Comparison of ENCODE assay signal across 9 cellular contexts in genomic region chr19:33292595-33293254, GRCh38. TPM values are rescaled to one million over a fixed set of nuclear protein-coding genes. Genes with fewer than 3 reads are reported as not detected.
DNase-seq lines count a peak whose midpoint lies in the region; ATAC-seq and TF ChIP-seq lines count a peak whose summit lies in the region.
"Had no signal": no experiment of that assay in that cellular context is flagged by ENCODE, and none has a peak within 500 bp of the region (broad histone marks: within the 10 kb centered on the region; RNA-seq: fewer than 3 reads in every experiment).

No MANE protein-coding gene starts in this region.

- peaks cover 5 to 15% of the 10 kb centered on the region in 2 donors for H3K9me3 ChIP-seq in breast epithelium
- H3K9me3 ChIP-seq in mucosa of rectum (ENCODE audit: control insufficient read depth in 2 of 2, low read length in 2 of 2): no peaks in the 10 kb centered on the region

- TF ChIP-seq CTCF in AG10803 (conservative IDR thresholded peaks at IDR 0.05; ENCODE audit: low read length) (no peak), HL-60 (IDR thresholded peaks at IDR 0.05; ENCODE audit: insufficient read depth, low read length) (no peak), breast epithelium (IDR thresholded peaks at IDR 0.05) (no peak)

- H3K27me3 Mint-ChIP-seq in stimulated activated naive CD8-positive, alpha-beta T cell treated with anti-CD3 and anti-CD28 coated beads, Interleukin-15, amount 100 ng/mL, for 72 hours: peaks cover 63% of the 10 kb centered on the region

- H3K27ac Mint-ChIP-seq in stimulated activated naive CD8-positive, alpha-beta T cell treated with anti-CD3 and anti-CD28 coated beads, Interleukin-15, amount 100 ng/mL, for 72 hours: no peak overlapping the region
- H3K27ac Mint-ChIP-seq: activated CD4-positive, alpha-beta T cell treated with anti-CD3 and anti-CD28 coated beads, Interleukin-2, amount 10 ng/mL, durations not matched to agents 24 days and 14 days had no signal

- TF ChIP-seq POLR2A in breast epithelium (IDR thresholded peaks at IDR 0.05): no peak

- H3K27ac ChIP-seq in HL-60 (replicated peaks) (peak overlapping the region; percentile 89), breast epithelium (peak overlapping the region; percentile 58 to 82), mucosa of rectum (ENCODE audit: low read depth in 2 of 2, low read length in 2 of 2) (peak overlapping the region; percentile 94 to 95)

- no peak for ATAC-seq in HG03175 (IDR thresholded peaks at IDR 0.05; ENCODE audit: unreplicated experiment)
- no peak for ATAC-seq in stimulated activated naive CD8-positive, alpha-beta T cell treated with anti-CD3 and anti-CD28 coated beads, Interleukin-15, amount 100 ng/mL, for 72 hours

- no peak overlapping the region for H3K4me3 Mint-ChIP-seq in stimulated activated naive CD8-positive, alpha-beta T cell treated with anti-CD3 and anti-CD28 coated beads, Interleukin-15, amount 100 ng/mL, for 72 hours
- H3K4me3 Mint-ChIP-seq: activated CD4-positive, alpha-beta T cell treated with anti-CD3 and anti-CD28 coated beads, Interleukin-2, amount 10 ng/mL, durations not matched to agents 24 days and 14 days had no signal

- peak overlapping the region; percentile 44 for H3K4me3 ChIP-seq in AG10803 (ENCODE audit: low read length)
- H3K4me3 ChIP-seq in HL-60 (replicated peaks; ENCODE audit: insufficient read depth, low read length): 0 out of 2 replicates have a peak overlapping the region, but pooled peaks have one; percentile 9
- H3K4me3 ChIP-seq in breast epithelium: peak overlapping the region in 2 of 3 donors; percentile 7 to 39
- peak overlapping the region; percentile 32 to 45 for H3K4me3 ChIP-seq in mucosa of rectum (ENCODE audit: low read length in 2 of 2)

- H3K4me1 Mint-ChIP-seq in stimulated activated naive CD8-positive, alpha-beta T cell treated with anti-CD3 and anti-CD28 coated beads, Interleukin-15, amount 100 ng/mL, for 72 hours: peaks cover 6% of the 10 kb centered on the region

- peaks cover 3 to 17% of the 10 kb centered on the region in 2 donors for H3K4me1 ChIP-seq in breast epithelium
- peaks cover 38 to 45% of the 10 kb centered on the region in 2 donors for H3K4me1 ChIP-seq in mucosa of rectum (ENCODE audit: control insufficient read depth in 2 of 2, insufficient read depth in 2 of 2, low read length in 2 of 2)

- intact Hi-C loops in breast epithelium (cut with DNase I; ENCODE audit: low total_unique reads): no loop called here

- DNase-seq in AG10803 (ENCODE audit: low read depth): peak; percentile 66
- peak in 1 of 2 experiments; percentile 49 for DNase-seq in HL-60 (ENCODE audit: low read depth in 1 of 2, low spot score in 1 of 2)
- DNase-seq in breast epithelium (ENCODE audit: low spot score in 2 of 2): no peak
- DNase-seq in activated naive CD4-positive, alpha-beta T cell treated with anti-CD3 and anti-CD28 coated beads, Interleukin-2, amount 50 U/mL, for 16 hours: no peak
- no peak for DNase-seq in T1000 (lab: John Stamatoyannopoulos, UW)
- no peak for DNase-seq in stimulated activated naive CD8-positive, alpha-beta T cell treated with anti-CD3 and anti-CD28 coated beads, Interleukin-15, amount 100 ng/mL, for 72 hours
- DNase-seq: activated CD4-positive, alpha-beta T cell treated with anti-CD3 and anti-CD28 coated beads, Interleukin-2, amount 10 ng/mL, durations not matched to agents 24 days and 14 days had no signal

- H3K9ac ChIP-seq in mucosa of rectum (ENCODE audit: low read depth in 1 of 2, low read length in 2 of 2): peak overlapping the region; percentile 69 to 78

- H3K9me3 Mint-ChIP-seq in stimulated activated naive CD8-positive, alpha-beta T cell treated with anti-CD3 and anti-CD28 coated beads, Interleukin-15, amount 100 ng/mL, for 72 hours: peaks cover 12 to 24% of the 10 kb centered on the region in 2 donors

- no peaks in the 10 kb centered on the region for H3K36me3 ChIP-seq in breast epithelium
- H3K36me3 ChIP-seq in mucosa of rectum (ENCODE audit: control insufficient read depth in 2 of 2, insufficient read depth in 2 of 2, low read length in 2 of 2): no peaks in the 10 kb centered on the region

- no peaks in the 10 kb centered on the region for H3K27me3 ChIP-seq in HL-60 (ENCODE audit: insufficient read depth, poor library complexity, severe bottlenecking)
- H3K27me3 ChIP-seq in breast epithelium: no peaks in the 10 kb centered on the region
- H3K27me3 ChIP-seq in mucosa of rectum (ENCODE audit: control insufficient read depth in 2 of 2, insufficient read depth in 2 of 2, low read length in 2 of 2): no peaks in the 10 kb centered on the region

RNA-seq across cellular contexts. Expression of gene CEBPA, which starts 9.6 kb away (rescaled TPM):
- total RNA-seq in breast epithelium: 100 to 1,000 TPM in 1 of 3 donors, 10 to 100 TPM in 2; 35.1 to 263 (median 67.5) TPM
